Comparison of ENCODE assay signal across 1 cellular context in the genomic region with DNA sequence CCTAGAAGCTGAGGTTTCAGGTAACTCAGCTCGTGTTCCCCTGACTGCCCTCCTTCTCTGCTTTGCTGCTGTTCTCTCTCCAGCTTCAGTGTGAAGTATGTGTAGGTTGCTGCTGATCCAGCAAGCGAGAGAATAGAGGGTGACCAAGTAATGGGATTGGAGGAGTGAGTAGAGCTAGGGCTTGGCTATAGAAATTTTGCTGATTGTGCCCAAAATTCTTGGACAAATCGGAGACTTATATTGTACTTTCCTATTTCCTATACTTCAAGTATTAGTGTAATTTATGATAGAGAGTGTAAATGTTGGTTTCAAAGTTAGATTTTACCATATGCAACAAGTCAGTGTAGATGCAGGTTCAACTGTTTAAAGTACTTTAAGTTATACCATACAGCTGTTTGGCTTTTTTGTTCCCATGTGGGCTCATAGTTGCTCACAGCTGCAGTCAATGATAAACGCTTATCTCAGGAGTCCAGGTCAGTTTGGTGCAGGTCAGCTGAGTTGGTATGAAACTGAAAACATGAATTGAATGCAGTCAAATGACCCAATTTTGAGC.
TF ChIP-seq lines count a peak whose summit lies in the region.

No MANE protein-coding gene starts in this region.

TF ChIP-seq in K562, 482 proteins besides CTCF, POLR2A, EP300 and RAD21 (continued from another document and continues in another):
- TF ChIP-seq PBX2 (CRISPR knock-in tag; IDR thresholded peaks at IDR 0.05; ENCODE audit: low read depth) = no peak
- 0 out of 2 replicates have a peak, but pooled peaks have one; percentile 30 for TF ChIP-seq PBX2 (tag; conservative IDR thresholded peaks at IDR 0.05; ENCODE audit: low read depth)
- no peak for TF ChIP-seq ZNF444 (CRISPR knock-in tag; IDR thresholded peaks at IDR 0.05)
- TF ChIP-seq, protein P1, sequence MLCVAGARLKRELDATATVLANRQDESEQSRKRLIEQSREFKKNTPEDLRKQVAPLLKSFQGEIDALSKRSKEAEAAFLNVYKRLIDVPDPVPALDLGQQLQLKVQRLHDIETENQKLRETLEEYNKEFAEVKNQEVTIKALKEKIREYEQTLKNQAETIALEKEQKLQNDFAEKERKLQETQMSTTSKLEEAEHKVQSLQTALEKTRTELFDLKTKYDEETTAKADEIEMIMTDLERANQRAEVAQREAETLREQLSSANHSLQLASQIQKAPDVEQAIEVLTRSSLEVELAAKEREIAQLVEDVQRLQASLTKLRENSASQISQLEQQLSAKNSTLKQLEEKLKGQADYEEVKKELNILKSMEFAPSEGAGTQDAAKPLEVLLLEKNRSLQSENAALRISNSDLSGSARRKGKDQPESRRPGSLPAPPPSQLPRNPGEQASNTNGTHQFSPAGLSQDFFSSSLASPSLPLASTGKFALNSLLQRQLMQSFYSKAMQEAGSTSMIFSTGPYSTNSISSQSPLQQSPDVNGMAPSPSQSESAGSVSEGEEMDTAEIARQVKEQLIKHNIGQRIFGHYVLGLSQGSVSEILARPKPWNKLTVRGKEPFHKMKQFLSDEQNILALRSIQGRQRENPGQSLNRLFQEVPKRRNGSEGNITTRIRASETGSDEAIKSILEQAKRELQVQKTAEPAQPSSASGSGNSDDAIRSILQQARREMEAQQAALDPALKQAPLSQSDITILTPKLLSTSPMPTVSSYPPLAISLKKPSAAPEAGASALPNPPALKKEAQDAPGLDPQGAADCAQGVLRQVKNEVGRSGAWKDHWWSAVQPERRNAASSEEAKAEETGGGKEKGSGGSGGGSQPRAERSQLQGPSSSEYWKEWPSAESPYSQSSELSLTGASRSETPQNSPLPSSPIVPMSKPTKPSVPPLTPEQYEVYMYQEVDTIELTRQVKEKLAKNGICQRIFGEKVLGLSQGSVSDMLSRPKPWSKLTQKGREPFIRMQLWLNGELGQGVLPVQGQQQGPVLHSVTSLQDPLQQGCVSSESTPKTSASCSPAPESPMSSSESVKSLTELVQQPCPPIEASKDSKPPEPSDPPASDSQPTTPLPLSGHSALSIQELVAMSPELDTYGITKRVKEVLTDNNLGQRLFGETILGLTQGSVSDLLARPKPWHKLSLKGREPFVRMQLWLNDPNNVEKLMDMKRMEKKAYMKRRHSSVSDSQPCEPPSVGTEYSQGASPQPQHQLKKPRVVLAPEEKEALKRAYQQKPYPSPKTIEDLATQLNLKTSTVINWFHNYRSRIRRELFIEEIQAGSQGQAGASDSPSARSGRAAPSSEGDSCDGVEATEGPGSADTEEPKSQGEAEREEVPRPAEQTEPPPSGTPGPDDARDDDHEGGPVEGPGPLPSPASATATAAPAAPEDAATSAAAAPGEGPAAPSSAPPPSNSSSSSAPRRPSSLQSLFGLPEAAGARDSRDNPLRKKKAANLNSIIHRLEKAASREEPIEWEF (CRISPR knock-in tag; IDR thresholded peaks at IDR 0.05) = no peak
- TF ChIP-seq, protein P2, sequence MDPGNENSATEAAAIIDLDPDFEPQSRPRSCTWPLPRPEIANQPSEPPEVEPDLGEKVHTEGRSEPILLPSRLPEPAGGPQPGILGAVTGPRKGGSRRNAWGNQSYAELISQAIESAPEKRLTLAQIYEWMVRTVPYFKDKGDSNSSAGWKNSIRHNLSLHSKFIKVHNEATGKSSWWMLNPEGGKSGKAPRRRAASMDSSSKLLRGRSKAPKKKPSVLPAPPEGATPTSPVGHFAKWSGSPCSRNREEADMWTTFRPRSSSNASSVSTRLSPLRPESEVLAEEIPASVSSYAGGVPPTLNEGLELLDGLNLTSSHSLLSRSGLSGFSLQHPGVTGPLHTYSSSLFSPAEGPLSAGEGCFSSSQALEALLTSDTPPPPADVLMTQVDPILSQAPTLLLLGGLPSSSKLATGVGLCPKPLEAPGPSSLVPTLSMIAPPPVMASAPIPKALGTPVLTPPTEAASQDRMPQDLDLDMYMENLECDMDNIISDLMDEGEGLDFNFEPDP (CRISPR knock-in tag; IDR thresholded peaks at IDR 0.05) = no peak
- peak; percentile 67 for TF ChIP-seq MYBL2 (IDR thresholded peaks at IDR 0.05; ENCODE audit: low read depth)
- no peak for TF ChIP-seq MYBL2 (CRISPR knock-in tag; IDR thresholded peaks at IDR 0.05; ENCODE audit: borderline replicate concordance)
- TF ChIP-seq DEAF1 (CRISPR knock-in tag; IDR thresholded peaks at IDR 0.05) = no peak
- peak; percentile 62; the same call in 1 of the 2 replicates for TF ChIP-seq NR2C1 (IDR thresholded peaks at IDR 0.05)
- TF ChIP-seq NR2C1 (tag; IDR thresholded peaks at IDR 0.05) = peak; percentile 33; the same call in 1 of the 2 replicates
- peak; percentile 39 for TF ChIP-seq MEIS2 (IDR thresholded peaks at IDR 0.05; ENCODE audit: partially characterized antibody)
- no peak for TF ChIP-seq ZNF3 (CRISPR knock-in tag; IDR thresholded peaks at IDR 0.05)
- TF ChIP-seq ZBTB2 (IDR thresholded peaks at IDR 0.05) = no peak
- TF ChIP-seq NR2C2 (CRISPR knock-in tag; IDR thresholded peaks at IDR 0.05) = no peak
- peak; percentile 38; the same call in 1 of the 2 replicates for TF ChIP-seq NR2C2 (tag; IDR thresholded peaks at IDR 0.05)
- TF ChIP-seq DMBX1 (CRISPR knock-in tag; IDR thresholded peaks at IDR 0.05; ENCODE audit: borderline replicate concordance) = 0 out of 2 replicates have a peak, but pooled peaks have one; percentile 53
- no peak for TF ChIP-seq PHF21A (IDR thresholded peaks at IDR 0.05; ENCODE audit: borderline replicate concordance, low read depth)
- no peak for TF ChIP-seq GABPB2 (CRISPR knock-in tag; conservative IDR thresholded peaks at IDR 0.05)
- TF ChIP-seq MTA2 (IDR thresholded peaks at IDR 0.05; ENCODE audit: low read depth) = peak; percentile 99
- TF ChIP-seq, protein P3, sequence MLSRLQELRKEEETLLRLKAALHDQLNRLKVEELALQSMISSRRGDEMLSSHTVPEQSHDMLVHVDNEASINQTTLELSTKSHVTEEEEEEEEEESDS (CRISPR knock-in tag; IDR thresholded peaks at IDR 0.05) = no peak
- no peak for TF ChIP-seq PHB (CRISPR knock-in tag; IDR thresholded peaks at IDR 0.05)
- TF ChIP-seq RCOR1 (IDR thresholded peaks at IDR 0.05; ENCODE audit: borderline replicate concordance in 1 of 2, low read depth in 2 of 2, low read length in 2 of 2) = peak in 1 of 2 experiments; percentile 92; a peak in 2 of 4 replicates
- TF ChIP-seq, protein P4, sequence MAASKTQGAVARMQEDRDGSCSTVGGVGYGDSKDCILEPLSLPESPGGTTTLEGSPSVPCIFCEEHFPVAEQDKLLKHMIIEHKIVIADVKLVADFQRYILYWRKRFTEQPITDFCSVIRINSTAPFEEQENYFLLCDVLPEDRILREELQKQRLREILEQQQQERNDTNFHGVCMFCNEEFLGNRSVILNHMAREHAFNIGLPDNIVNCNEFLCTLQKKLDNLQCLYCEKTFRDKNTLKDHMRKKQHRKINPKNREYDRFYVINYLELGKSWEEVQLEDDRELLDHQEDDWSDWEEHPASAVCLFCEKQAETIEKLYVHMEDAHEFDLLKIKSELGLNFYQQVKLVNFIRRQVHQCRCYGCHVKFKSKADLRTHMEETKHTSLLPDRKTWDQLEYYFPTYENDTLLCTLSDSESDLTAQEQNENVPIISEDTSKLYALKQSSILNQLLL (CRISPR knock-in tag; IDR thresholded peaks at IDR 0.05; ENCODE audit: borderline replicate concordance) = no peak
- no peak for TF ChIP-seq ZNF23 (CRISPR knock-in tag; IDR thresholded peaks at IDR 0.05)
- TF ChIP-seq NFIX (CRISPR knock-in tag; IDR thresholded peaks at IDR 0.05; ENCODE audit: low read depth) = no peak
- no peak for TF ChIP-seq KDM4B (IDR thresholded peaks at IDR 0.05; ENCODE audit: borderline replicate concordance in 2 of 2, low read depth in 1 of 2)
- no peak for TF ChIP-seq TCF15 (CRISPR knock-in tag; IDR thresholded peaks at IDR 0.05)
- peak; percentile 91 to 92 for TF ChIP-seq KDM1A (IDR thresholded peaks at IDR 0.05)
- TF ChIP-seq TRIM28 (IDR thresholded peaks at IDR 0.05) = no peak
- TF ChIP-seq MEF2A (IDR thresholded peaks at IDR 0.05; ENCODE audit: control insufficient read depth, low read depth, low read length) = 0 out of 2 replicates have a peak, but pooled peaks have one; percentile 44
- no peak for TF ChIP-seq NFE2L1 (tag; IDR thresholded peaks at IDR 0.05; ENCODE audit: borderline replicate concordance, low read depth)
- TF ChIP-seq MBD1 (CRISPR knock-in tag; IDR thresholded peaks at IDR 0.05) = no peak
- no peak for TF ChIP-seq SIX5 (IDR thresholded peaks at IDR 0.05; ENCODE audit: borderline replicate concordance in 1 of 2, insufficient read depth in 1 of 2, low read depth in 1 of 2, low read length in 2 of 2)
- TF ChIP-seq ARID1B (IDR thresholded peaks at IDR 0.05) = peak; percentile 100
- no peak for TF ChIP-seq ZNF511 (CRISPR knock-in tag; IDR thresholded peaks at IDR 0.05)
- peak; percentile 57 for TF ChIP-seq BRD9 (IDR thresholded peaks at IDR 0.05; ENCODE audit: low read depth, partially characterized antibody)
- TF ChIP-seq PRMT5 (CRISPR knock-in tag; IDR thresholded peaks at IDR 0.05) = no peak
- TF ChIP-seq ZNF311 (CRISPR knock-in tag; IDR thresholded peaks at IDR 0.05) = no peak
- peak; percentile 99 for TF ChIP-seq CHAMP1 (IDR thresholded peaks at IDR 0.05)
- no peak for TF ChIP-seq POLR2G (IDR thresholded peaks at IDR 0.05; ENCODE audit: low read depth, low read length)
- peak; percentile 74 for TF ChIP-seq EHMT2 (IDR thresholded peaks at IDR 0.05)
